12 cellular contexts compared by ENCODE assay signal in genomic region chr9:89991204-89991790, GRCh38.
"Had no signal": no experiment of that assay in that cellular context is flagged by ENCODE, and none has a peak within 500 bp of the region (broad histone marks: within the 10 kb centered on the region; RNA-seq: fewer than 3 reads in every experiment).

No MANE protein-coding gene starts in this region.

- H3K36me3 ChIP-seq: gastrocnemius medialis, pancreas had no signal

- H3K9me3 ChIP-seq: gastrocnemius medialis, pancreas, testis had no signal

- H3K27ac ChIP-seq: gastrocnemius medialis, pancreas had no signal

- H3K27me3 ChIP-seq: gastrocnemius medialis, pancreas, testis had no signal

- DNase-seq: activated CD4-positive, alpha-beta T cell treated with anti-CD3 and anti-CD28 coated beads for 1 hour; activated CD4-positive, alpha-beta T cell treated with anti-CD3 and anti-CD28 coated beads, Interleukin-2, amount 50 U/mL, for 48 hours; activated gamma-delta T cell; activated T-cell treated with anti-CD3 and anti-CD28 coated beads, Interleukin-2, amount 50 U/mL, for 48 hours; gastrocnemius medialis; left ventricle myocardium superior; nephron progenitor cell; pancreas; stimulated activated CD4-positive, alpha-beta T cell treated with anti-CD3 and anti-CD28 coated beads, Interleukin-2, amount 100 ng/mL, for 48 hours; stimulated activated naive CD8-positive, alpha-beta T cell treated with anti-CD3 and anti-CD28 coated beads, Interleukin-15, Interleukin-2, amounts not matched to agents 100 U/mL and 50 U/mL, for 24 hours; T-helper 9 cell; testis had no signal

- H3K4me3 ChIP-seq: gastrocnemius medialis, pancreas, testis had no signal
